In genomic region chr2:55618025-55618648, GRCh38 we compare ENCODE assay signal across 8 cellular contexts. TPM values are rescaled to one million over a fixed set of nuclear protein-coding genes. Genes with fewer than 3 reads are reported as not detected.
DNase-seq lines count a peak whose midpoint lies in the region; ATAC-seq and TF ChIP-seq lines count a peak whose summit lies in the region.

No MANE protein-coding gene starts in this region.

- ATAC-seq in foreskin keratinocyte (peak; percentile 1), HG03442 (IDR thresholded peaks at IDR 0.05; ENCODE audit: unreplicated experiment) (no peak), HG03469 (IDR thresholded peaks at IDR 0.05; ENCODE audit: unreplicated experiment) (no peak)

- POLR2A ChIA-PET in RWPE1 (lab: Yijun Ruan, JAX; ENCODE audit: low non-redundant PET) = interaction anchor here (0.6 kb wide), 1 partner anchor 36 kb away, joined by 3 read pairs; no protein-coding TSS in a partner anchor

- H3K27ac ChIP-seq in RWPE1 (peak overlapping the region; percentile 90), foreskin keratinocyte (peak overlapping the region; percentile 58), rectal smooth muscle tissue (ENCODE audit: low read depth, low read length) (peak overlapping the region; percentile 77)

- DNase-seq in GDM1 (lab: John Stamatoyannopoulos, UW) = peak; percentile 27
- DNase-seq in HAP-1 (ENCODE audit: low spot score in 2 of 2) = no peak
- peak; percentile 21 for DNase-seq in RWPE1 (ENCODE audit: low spot score)
- peak in 1 of 2 donors; percentile 26 for DNase-seq in foreskin keratinocyte
- no peak for DNase-seq in GOT3 (lab: John Stamatoyannopoulos, UW)

- peak overlapping the region; percentile 71 for H3K9ac ChIP-seq in rectal smooth muscle tissue (ENCODE audit: low read length)

- CTCF ChIA-PET in RWPE1 (lab: Yijun Ruan, JAX) = interaction anchor here (0.6 to 1.1 kb wide), 3 partner anchors 9 to 101 kb away, joined by 3 read pairs; no protein-coding TSS in a partner anchor

- H3K4me3 ChIP-seq in HAP-1 (peak overlapping the region; percentile 99), rectal smooth muscle tissue (ENCODE audit: low read length) (peak overlapping the region; percentile 94)

- H3K36me3 ChIP-seq in HAP-1 (replicated peaks) = peaks cover 32% of the 10 kb centered on the region
- H3K36me3 ChIP-seq in rectal smooth muscle tissue (ENCODE audit: control insufficient read depth, insufficient read depth, low read length) = no peaks in the 10 kb centered on the region

- no peaks in the 10 kb centered on the region for H3K27me3 ChIP-seq in HAP-1 (ENCODE audit: low read depth)
- H3K27me3 ChIP-seq in foreskin keratinocyte = no peaks in the 10 kb centered on the region
- H3K27me3 ChIP-seq in rectal smooth muscle tissue (ENCODE audit: control insufficient read depth, insufficient read depth, low read length) = no peaks in the 10 kb centered on the region

- in situ Hi-C loops in HAP-1 (cut with MboI; ENCODE audit: low sequenced_read_pairs) = no loop called here

- TF ChIP-seq CTCF in RWPE1 (conservative IDR thresholded peaks at IDR 0.05; ENCODE audit: low read depth) (no peak), foreskin keratinocyte (conservative IDR thresholded peaks at IDR 0.05) (no peak)

- no peaks in the 10 kb centered on the region for H3K9me3 ChIP-seq in HAP-1

- H3K4me1 ChIP-seq in HAP-1 = peaks cover 12% of the 10 kb centered on the region
- peaks cover 4% of the 10 kb centered on the region for H3K4me1 ChIP-seq in foreskin keratinocyte
- peaks cover 4% of the 10 kb centered on the region for H3K4me1 ChIP-seq in rectal smooth muscle tissue (ENCODE audit: control insufficient read depth, insufficient read depth, low read length)

RNA-seq across cellular contexts. Expression of gene PPP4R3B, which starts 0.7 kb away (rescaled TPM):
- total RNA-seq in foreskin keratinocyte = 34.4 and 36.4 TPM in 2 replicates
- polyA plus RNA-seq in foreskin keratinocyte = 8.7 and 11.2 TPM in 2 replicates

Comparison
In these comparisons a context has a peak if more than half of its experiments do, and no peak if none do; other contexts are left out.
1. DNase-seq: peak in GDM1 (single experiment) and RWPE1 (single experiment); none in HAP-1 (0 of 2) and GOT3 (single experiment).
2. Peak in every context shown above with its lines, with median percentiles within 50 percentile points of each other: H3K27ac ChIP-seq.